In the genomic region with DNA sequence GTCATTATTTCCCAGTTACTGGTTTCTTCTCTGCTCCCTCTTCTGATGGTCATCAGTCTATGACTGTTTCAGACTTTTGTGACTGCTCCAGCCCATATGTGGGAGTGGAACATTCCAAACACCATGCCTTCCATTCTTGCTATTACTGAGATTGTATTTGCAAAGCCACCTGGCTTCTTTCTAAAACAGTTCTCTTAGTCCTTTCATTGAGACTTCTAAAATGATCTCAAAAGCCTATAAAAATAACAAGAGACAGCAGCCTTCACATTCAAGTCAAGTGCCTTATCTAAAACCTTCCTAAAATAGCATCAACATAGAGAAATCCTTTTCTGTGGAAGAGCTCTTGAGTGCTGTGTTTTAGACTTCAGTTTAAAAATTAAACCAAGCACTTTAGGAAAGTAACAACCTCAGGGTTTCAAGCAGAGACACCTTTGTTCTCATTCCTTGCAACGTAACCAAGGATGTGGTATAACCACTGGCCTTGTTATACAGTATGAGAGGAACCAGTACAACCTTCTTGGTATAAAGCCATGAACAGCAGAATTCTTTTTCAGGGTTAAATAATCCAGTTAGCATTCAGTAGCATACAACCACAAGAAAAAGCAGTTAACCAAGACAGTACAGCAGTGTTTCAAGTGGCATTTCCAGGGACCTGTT, we compare ENCODE assay signal across 10 cellular contexts.
DNase-seq lines count a peak whose midpoint lies in the region; ATAC-seq and TF ChIP-seq lines count a peak whose summit lies in the region.
"Had no signal": no experiment of that assay in that cellular context is flagged by ENCODE, and none has a peak within 500 bp of the region (broad histone marks: within the 10 kb centered on the region; RNA-seq: fewer than 3 reads in every experiment).

No MANE protein-coding gene starts in this region.

- no peaks in the 10 kb centered on the region for H3K27me3 ChIP-seq in effector memory CD4-positive, alpha-beta T cell (replicated peaks; ENCODE audit: control insufficient read depth, insufficient read depth, low read length, poor library complexity, severe bottlenecking)
- no peaks in the 10 kb centered on the region for H3K27me3 ChIP-seq in tibial nerve

- H3K27ac ChIP-seq in effector memory CD4-positive, alpha-beta T cell (ENCODE audit: insufficient read depth, low read length, poor library complexity, severe bottlenecking), result peak overlapping the region; percentile 60
- no peak overlapping the region for H3K27ac ChIP-seq in substantia nigra (ENCODE audit: low read depth, low read length, poor library complexity, severe bottlenecking)
- no peak overlapping the region for H3K27ac ChIP-seq in tibial nerve

- ATAC-seq in Right ventricle myocardium superior (ENCODE audit: poor library complexity), result peak; percentile 73
- ATAC-seq in HG03175 (IDR thresholded peaks at IDR 0.05; ENCODE audit: unreplicated experiment), result peak; percentile 88

- no peak overlapping the region for H3K4me3 ChIP-seq in effector memory CD4-positive, alpha-beta T cell (ENCODE audit: insufficient read depth, low read depth, low read length, poor library complexity, severe bottlenecking)
- no peak overlapping the region for H3K4me3 ChIP-seq in tibial nerve

- peaks cover 46% of the 10 kb centered on the region for H3K4me1 ChIP-seq in effector memory CD4-positive, alpha-beta T cell (ENCODE audit: control insufficient read depth, insufficient read depth, low read length, poor library complexity, severe bottlenecking)
- no peaks in the 10 kb centered on the region for H3K4me1 ChIP-seq in tibial nerve

- no peak for TF ChIP-seq POLR2A in tibial nerve (IDR thresholded peaks at IDR 0.05)

- WGBS in tibial nerve, 2 donors, result 87 to 96% methylated on average over 1 of the region's 1 CpG

- peaks cover 30% of the 10 kb centered on the region for H3K36me3 ChIP-seq in effector memory CD4-positive, alpha-beta T cell (ENCODE audit: control insufficient read depth, insufficient read depth, low read length)
- peaks cover 0 to 97% (median 0%) of the 10 kb centered on the region in 3 donors for H3K36me3 ChIP-seq in tibial nerve

- H3K9me3 ChIP-seq in effector memory CD4-positive, alpha-beta T cell (ENCODE audit: control insufficient read depth, low read length), result no peaks in the 10 kb centered on the region
- H3K9me3 ChIP-seq in tibial nerve, result no peaks in the 10 kb centered on the region

- no peak for TF ChIP-seq EP300 in tibial nerve (IDR thresholded peaks at IDR 0.05)

- TF ChIP-seq CTCF in tibial nerve (IDR thresholded peaks at IDR 0.05), result no peak

- intact Hi-C loops in Right ventricle myocardium superior (cut with DNase I), result no loop called here
- intact Hi-C loops in cardiac septum (cut with DNase I), result no loop called here

- no peak for DNase-seq in Right ventricle myocardium superior
- DNase-seq in cardiac septum (ENCODE audit: low spot score), result no peak
- no peak for DNase-seq in effector memory CD4-positive, alpha-beta T cell
- no peak for DNase-seq in substantia nigra (lab: John Stamatoyannopoulos, UW)
- DNase-seq in tibial nerve (ENCODE audit: low spot score in 2 of 2), result no peak
- no peak for DNase-seq in KG1 (lab: John Stamatoyannopoulos, UW)
- no peak for DNase-seq in stimulated activated CD4-positive, alpha-beta T cell treated with anti-CD3 and anti-CD28 coated beads, Interleukin-4, amount 100 ng/mL, for 4 hours
- DNase-seq: C1 segment of cervical spinal cord, T-helper 9 cell had no signal
